In genomic region chr5:14872070-14872989, GRCh38 we compare ENCODE assay signal across 8 cellular contexts. TPM values are rescaled to one million over a fixed set of nuclear protein-coding genes. Genes with fewer than 3 reads are reported as not detected.
DNase-seq lines count a peak whose midpoint lies in the region; ATAC-seq lines count a peak whose summit lies in the region.

No MANE protein-coding gene starts in this region.

- H3K79me2 ChIP-seq in Karpas-422 (ENCODE audit: low read length) = no peaks in the 10 kb centered on the region

- H3K4me1 ChIP-seq in ES-I3 (ENCODE audit: insufficient read depth, low read length) (peaks cover 3% of the 10 kb centered on the region; the same call in 1 of the 2 replicates), Karpas-422 (ENCODE audit: low read length) (peaks cover 21% of the 10 kb centered on the region)

- H3K4me3 ChIP-seq in Karpas-422 (ENCODE audit: low read length) = peak overlapping the region; percentile 44; the same call in 1 of the 2 replicates

- no peaks in the 10 kb centered on the region for H3K27me3 ChIP-seq in Karpas-422 (ENCODE audit: low read length)
- no peaks in the 10 kb centered on the region for H3K27me3 ChIP-seq in layer of hippocampus (ENCODE audit: control insufficient read depth, insufficient read depth, low read length)

- no peak overlapping the region for H2AFZ ChIP-seq in Karpas-422 (ENCODE audit: low read length)

- peak overlapping the region; percentile 75 for H3K9ac ChIP-seq in ES-I3 (ENCODE audit: low read depth, low read length)
- H3K9ac ChIP-seq in Karpas-422 (ENCODE audit: low read length) = peak overlapping the region; percentile 45; the same call in 1 of the 2 replicates

- H3K36me3 ChIP-seq in ES-I3 (ENCODE audit: insufficient read depth, low read length) (no peaks in the 10 kb centered on the region), Karpas-422 (ENCODE audit: insufficient read depth, low read length) (no peaks in the 10 kb centered on the region)

- H3K9me2 ChIP-seq in Karpas-422 (replicated peaks; ENCODE audit: insufficient read depth, low read length) = no peaks in the 10 kb centered on the region

- DNase-seq in Karpas-422 = peak; percentile 49
- DNase-seq in activated CD4-positive, CD25-positive, alpha-beta regulatory T cell treated with anti-CD3 and anti-CD28 coated beads, Interleukin-2, amount 50 U/mL, for 16 hours (ENCODE audit: low read depth, low spot score) = peak; percentile 42
- DNase-seq in cerebellum (ENCODE audit: low spot score) = peak; percentile 55
- peak; percentile 76 for DNase-seq in stimulated activated CD4-positive, alpha-beta T cell treated with anti-CD3 and anti-CD28 coated beads, Interleukin-1b, Interleukin-23, amount 100 ng/mL, for 48 hours
- no peak for DNase-seq in NCI-H1694 treated with DMSO at 0.1 percent for 48 hours (lab: John Stamatoyannopoulos, UW)

- no peaks in the 10 kb centered on the region for H3K9me3 ChIP-seq in ES-I3 (ENCODE audit: control insufficient read depth, insufficient read depth, low read length)
- H3K9me3 ChIP-seq in Karpas-422 (ENCODE audit: low read length) = no peaks in the 10 kb centered on the region

- H4K20me1 ChIP-seq in Karpas-422 (ENCODE audit: insufficient read depth, low read depth, low read length) = no peaks in the 10 kb centered on the region

- peak; percentile 34 for ATAC-seq in GM21786 (IDR thresholded peaks at IDR 0.05; ENCODE audit: unreplicated experiment)

- H3K27ac ChIP-seq in Karpas-422 (ENCODE audit: low read length) = no peak overlapping the region
- peak overlapping the region; percentile 81 for H3K27ac ChIP-seq in layer of hippocampus (ENCODE audit: low read depth, low read length)

- H3K4me2 ChIP-seq in Karpas-422 (ENCODE audit: low read depth, low read length, poor library complexity, severe bottlenecking) = peak overlapping the region; percentile 38

RNA-seq across cellular contexts. Expression of gene ANKH, which starts 0.8 kb away (rescaled TPM):
- total RNA-seq in Karpas-422 (2014; rRNA removed; shearing (Covaris generic); ENCODE audit: low replicate concordance) = 0.40 and 0.75 TPM in 2 replicates
- total RNA-seq in cerebellum = 37.8 TPM

Comparison
In these comparisons a context has a peak if more than half of its experiments do, and no peak if none do; other contexts are left out.
1. RNA of gene ANKH, which starts 0.8 kb away (total RNA-seq): 37.8 TPM in cerebellum (single experiment); 0.40 to 0.75 TPM in Karpas-422; every median in the first group is over 10 times any median in the second.